In the genomic region with DNA sequence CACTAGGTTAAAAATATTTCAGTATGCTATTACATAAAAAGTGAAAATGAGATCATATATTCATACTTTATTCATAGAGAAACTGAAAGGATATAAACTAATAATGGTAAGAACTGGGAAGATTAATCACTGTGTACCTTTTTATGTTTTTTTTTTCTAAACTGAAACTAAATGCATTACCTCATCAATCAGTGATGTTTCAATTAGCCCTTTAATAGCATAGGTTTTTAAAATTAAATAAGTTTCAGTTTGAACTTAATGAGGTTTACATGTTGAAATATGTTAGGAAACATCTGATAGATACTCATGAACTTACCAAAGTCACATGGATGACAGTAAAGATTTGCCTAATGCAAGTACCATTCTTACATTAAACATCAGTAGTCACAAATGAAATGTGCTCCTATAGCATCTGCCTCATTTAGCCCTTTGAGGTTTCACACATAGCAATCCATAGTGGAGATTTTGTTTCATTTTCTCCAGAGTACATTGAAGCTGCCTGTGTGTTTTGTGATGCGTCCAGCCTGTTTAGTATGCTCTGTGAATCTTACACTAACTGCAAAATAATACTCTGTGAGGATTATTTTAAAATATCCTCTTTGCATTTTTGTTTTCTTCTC, we compare ENCODE assay signal across 8 cellular contexts. TPM values are rescaled to one million over a fixed set of nuclear protein-coding genes. Genes with fewer than 3 reads are reported as not detected.
DNase-seq lines count a peak whose midpoint lies in the region; ATAC-seq and TF ChIP-seq lines count a peak whose summit lies in the region.

No MANE protein-coding gene starts in this region.

- H3K36me3 ChIP-seq in fibroblast of lung (ENCODE audit: control insufficient read depth, insufficient read depth, low read length) (no peaks in the 10 kb centered on the region), thoracic aorta (no peaks in the 10 kb centered on the region)

- H3K9me3 ChIP-seq in fibroblast of lung (ENCODE audit: control insufficient read depth, insufficient read depth, low read depth, low read length) (no peaks in the 10 kb centered on the region), thoracic aorta (no peaks in the 10 kb centered on the region)

- ATAC-seq in activated T-cell treated with anti-CD3 and anti-CD28 coated beads, Interleukin-2, amount 50 U/mL, for 4 hours: peak; percentile 68 to 70
- peak; percentile 40 for ATAC-seq in HG03575 (IDR thresholded peaks at IDR 0.05; ENCODE audit: extremely low read depth, insufficient number of reproducible peaks, low FRiP score, unreplicated experiment)
- ATAC-seq in thoracic aorta (ENCODE audit: insufficient number of reproducible peaks, low FRiP score, low read depth): no peak
- ATAC-seq in foreskin keratinocyte: no peak

- H3K4me3 Mint-ChIP-seq in activated T-cell treated with anti-CD3 and anti-CD28 coated beads, Interleukin-2, amount 50 U/mL, for 4 hours: peak overlapping the region; percentile 60

- peaks cover 79% of the 10 kb centered on the region for H3K4me1 Mint-ChIP-seq in activated T-cell treated with anti-CD3 and anti-CD28 coated beads, Interleukin-2, amount 50 U/mL, for 4 hours (ENCODE audit: low read depth)

- H3K9ac ChIP-seq in fibroblast of lung (ENCODE audit: insufficient read depth, low read length): no peak overlapping the region

- TF ChIP-seq CTCF in fibroblast of lung (conservative IDR thresholded peaks at IDR 0.05 in 1 of 2, IDR thresholded peaks at IDR 0.05 in 1 of 2; ENCODE audit: low read depth in 1 of 2, low read length in 2 of 2) (no peak), thoracic aorta (IDR thresholded peaks at IDR 0.05) (no peak), foreskin keratinocyte (conservative IDR thresholded peaks at IDR 0.05) (no peak)

- no peak for DNase-seq in activated T-cell treated with anti-CD3 and anti-CD28 coated beads, Interleukin-2, amount 50 U/mL, for 4 hours
- no peak for DNase-seq in activated T-cell treated with anti-CD3 and anti-CD28 coated beads for 4 hours
- DNase-seq in fibroblast of lung (ENCODE audit: low read depth in 2 of 2): peak; percentile 6 to 42
- DNase-seq in thoracic aorta (ENCODE audit: low spot score): no peak
- no peak for DNase-seq in foreskin keratinocyte
- no peak for DNase-seq in T1000 (lab: John Stamatoyannopoulos, UW)
- DNase-seq in kidney glomerular epithelial cell (lab: John Stamatoyannopoulos, UW): no peak

- peak overlapping the region; percentile 90 for H3K4me2 ChIP-seq in fibroblast of lung (ENCODE audit: extremely low read depth, insufficient read depth, low read length)

- H3K27me3 Mint-ChIP-seq in activated T-cell treated with anti-CD3 and anti-CD28 coated beads, Interleukin-2, amount 50 U/mL, for 4 hours (ENCODE audit: low read depth): no peaks in the 10 kb centered on the region

- H2AFZ ChIP-seq in fibroblast of lung (ENCODE audit: low read length): no peak overlapping the region

- peaks cover 17% of the 10 kb centered on the region for H3K36me3 Mint-ChIP-seq in activated T-cell treated with anti-CD3 and anti-CD28 coated beads, Interleukin-2, amount 50 U/mL, for 4 hours (ENCODE audit: insufficient read depth)

- H3K27ac ChIP-seq in fibroblast of lung (ENCODE audit: insufficient read depth, low read length) (peak overlapping the region; percentile 17), thoracic aorta (peak overlapping the region in 1 of 2 donors; percentile 6), foreskin keratinocyte (no peak overlapping the region)

- H3K79me2 ChIP-seq in fibroblast of lung (ENCODE audit: control insufficient read depth, insufficient read depth, low read length): peaks cover 28% of the 10 kb centered on the region

- no peaks in the 10 kb centered on the region for H3K27me3 ChIP-seq in fibroblast of lung (ENCODE audit: control insufficient read depth, insufficient read depth, low read length)
- no peaks in the 10 kb centered on the region for H3K27me3 ChIP-seq in thoracic aorta (replicated peaks; ENCODE audit: insufficient read depth)
- H3K27me3 ChIP-seq in foreskin keratinocyte: no peaks in the 10 kb centered on the region

- peaks cover 3% of the 10 kb centered on the region for H3K9me3 Mint-ChIP-seq in activated T-cell treated with anti-CD3 and anti-CD28 coated beads, Interleukin-2, amount 50 U/mL, for 4 hours

- H3K4me3 ChIP-seq in fibroblast of lung (replicated peaks in 1 of 4; ENCODE audit: control extremely low read depth in 1 of 4, insufficient read depth in 1 of 4, low read depth in 3 of 4, low read length in 4 of 4) (peak overlapping the region in 2 of 4 experiments; percentile 5 to 7), thoracic aorta (peak overlapping the region; percentile 17)

- H3K4me1 ChIP-seq in fibroblast of lung (ENCODE audit: control insufficient read depth, extremely low read depth, insufficient read depth, low read length): peaks cover 21% of the 10 kb centered on the region
- peaks cover 18 to 48% of the 10 kb centered on the region in 2 donors for H3K4me1 ChIP-seq in thoracic aorta (ENCODE audit: control insufficient read depth in 1 of 2, low read depth in 2 of 2)
- H3K4me1 ChIP-seq in foreskin keratinocyte: no peaks in the 10 kb centered on the region

- no peaks in the 10 kb centered on the region for H4K20me1 ChIP-seq in fibroblast of lung (ENCODE audit: control insufficient read depth, extremely low read depth, insufficient read depth, low read length)

RNA-seq across cellular contexts. Expression of gene MAPRE2, which starts 8.9 kb away (rescaled TPM):
- total RNA-seq in activated T-cell treated with anti-CD3 and anti-CD28 coated beads, Interleukin-2, amount 50 U/mL, for 4 hours: 10 to 100 TPM; 38.3 to 41.7 (median 38.4) TPM
- total RNA-seq in fibroblast of lung: 8.2 and 18.5 TPM in 2 replicates
- 88.1 and 95.6 TPM in 2 replicates for polyA plus RNA-seq in fibroblast of lung
- polyA plus RNA-seq in fibroblast of lung (2012): 36.1 and 39.0 TPM in 2 replicates
- polyA minus RNA-seq in fibroblast of lung (ENCODE audit: low replicate concordance): 36.0 and 39.2 TPM in 2 replicates
- 10 to 100 TPM; 31.8 to 54.2 TPM for total RNA-seq in thoracic aorta
- 8.0 and 11.0 TPM in 2 replicates for total RNA-seq in foreskin keratinocyte
- polyA plus RNA-seq in foreskin keratinocyte: 4.4 and 4.5 TPM in 2 replicates

Comparison
In these comparisons a context has a peak if more than half of its experiments do, and no peak if none do; other contexts are left out.
1. ATAC-seq: peak in activated T-cell treated with anti-CD3 and anti-CD28 coated beads, Interleukin-2, amount 50 U/mL, for 4 hours (2 of 2) and HG03575 (single experiment); none in thoracic aorta (single experiment) and foreskin keratinocyte (single experiment).
2. DNase-seq: peak in fibroblast of lung (2 of 2); none in activated T-cell treated with anti-CD3 and anti-CD28 coated beads, Interleukin-2, amount 50 U/mL, for 4 hours (single experiment), activated T-cell treated with anti-CD3 and anti-CD28 coated beads for 4 hours (single experiment), thoracic aorta (single experiment), foreskin keratinocyte (0 of 2), T1000 (single experiment) and kidney glomerular epithelial cell (single experiment).